Comparison of ENCODE assay signal across 26 cellular contexts in genomic region chr17:40032322-40033320, GRCh38. TPM values are rescaled to one million over a fixed set of nuclear protein-coding genes. Genes with fewer than 3 reads are reported as not detected.
DNase-seq lines count a peak whose midpoint lies in the region; ATAC-seq and TF ChIP-seq lines count a peak whose summit lies in the region.
"Had no signal": no experiment of that assay in that cellular context is flagged by ENCODE, and none has a peak within 500 bp of the region (broad histone marks: within the 10 kb centered on the region; RNA-seq: fewer than 3 reads in every experiment).

No MANE protein-coding gene starts in this region.

- DNase-seq in RWPE2 (ENCODE audit: low spot score) (peak; percentile 56), thyroid gland (peak; percentile 61 to 90), pons (ENCODE audit: low spot score) (no peak), DMS 273 treated with DMSO at 0.1 percent for 48 hours (lab: John Stamatoyannopoulos, UW) (no peak), activated gamma-delta T cell treated with Interleukin-2 at 50 U/mL for 16 hours (no peak)
- DNase-seq: activated CD4-positive, alpha-beta memory T cell treated with anti-CD3 and anti-CD28 coated beads for 36 hours; activated naive CD4-positive, alpha-beta T cell treated with anti-CD3 and anti-CD28 coated beads, Interleukin-2, amount 50 U/mL, for 16 hours; activated T-cell treated with anti-CD3 and anti-CD28 coated beads, Interleukin-2, amount 50 U/mL, for 1 hour; Caco-2; HFFc6; KG1; nephron progenitor cell; OCI-M1; stimulated activated CD4-positive, alpha-beta T cell treated with anti-CD3 and anti-CD28 coated beads, Interleukin-15, amount 100 ng/mL, for 24 hours; stimulated activated naive CD4-positive, alpha-beta T cell treated with Interleukin-2 at 50 U/mL for 16 hours; upper lobe of left lung had no signal

- H3K9me3 ChIP-seq in RWPE2 (ENCODE audit: severe bottlenecking) (no peaks in the 10 kb centered on the region), gastroesophageal sphincter (no peaks in the 10 kb centered on the region), mucosa of stomach (ENCODE audit: control insufficient read depth, low read length) (no peaks in the 10 kb centered on the region), thyroid gland (no peaks in the 10 kb centered on the region)
- H3K9me3 ChIP-seq: Caco-2, upper lobe of left lung had no signal

- H3K27ac ChIP-seq in RWPE2 (ENCODE audit: poor library complexity, severe bottlenecking) (no peak overlapping the region), gastroesophageal sphincter (peak overlapping the region; percentile 41 to 86 (median 76)), thyroid gland (peak overlapping the region; percentile 21 to 61 (median 43))
- H3K27ac ChIP-seq: epithelial cell of prostate, upper lobe of left lung had no signal

- peak overlapping the region; percentile 57 for H3K9ac ChIP-seq in mucosa of stomach (ENCODE audit: low read length)

- TF ChIP-seq EP300 in gastroesophageal sphincter (IDR thresholded peaks at IDR 0.05) = no peak

- ATAC-seq in RWPE2 (ENCODE audit: low read depth) = no peak
- ATAC-seq in gastroesophageal sphincter = peak; percentile 80
- ATAC-seq: WTC11 had no signal

- peaks cover 55% of the 10 kb centered on the region for H3K36me3 ChIP-seq in RWPE2 (ENCODE audit: low read depth)
- H3K36me3 ChIP-seq in gastroesophageal sphincter = peaks cover 0 to 89% of the 10 kb centered on the region in 2 donors
- H3K36me3 ChIP-seq in mucosa of stomach (ENCODE audit: control insufficient read depth, insufficient read depth, low read length) = peaks cover 30% of the 10 kb centered on the region
- peaks cover 33 to 45% of the 10 kb centered on the region in 2 donors for H3K36me3 ChIP-seq in thyroid gland

- no peaks in the 10 kb centered on the region for H3K27me3 ChIP-seq in RWPE2 (ENCODE audit: insufficient read depth, poor library complexity, severe bottlenecking)
- H3K27me3 ChIP-seq in gastroesophageal sphincter = no peaks in the 10 kb centered on the region
- H3K27me3 ChIP-seq in mucosa of stomach (ENCODE audit: control insufficient read depth, insufficient read depth, low read length) = no peaks in the 10 kb centered on the region
- no peaks in the 10 kb centered on the region for H3K27me3 ChIP-seq in thyroid gland
- H3K27me3 ChIP-seq: upper lobe of left lung had no signal

- H3K4me3 ChIP-seq in RWPE2 (ENCODE audit: severe bottlenecking) (no peak overlapping the region), gastroesophageal sphincter (no peak overlapping the region), mucosa of stomach (ENCODE audit: low read length) (no peak overlapping the region), thyroid gland (replicated peaks in 1 of 3) (no peak overlapping the region)
- H3K4me3 ChIP-seq: lung, upper lobe of left lung had no signal

- H3K4me1 ChIP-seq in RWPE2 (ENCODE audit: insufficient read depth, poor library complexity, severe bottlenecking) (no peaks in the 10 kb centered on the region), gastroesophageal sphincter (peaks cover 0 to 47% (median 10%) of the 10 kb centered on the region in 3 donors), mucosa of stomach (ENCODE audit: control insufficient read depth, insufficient read depth, low read length) (peaks cover 31% of the 10 kb centered on the region), thyroid gland (peaks cover 5 to 15% of the 10 kb centered on the region in 2 donors)
- H3K4me1 ChIP-seq: Caco-2, upper lobe of left lung had no signal

- no peak for TF ChIP-seq CTCF in RWPE2 (IDR thresholded peaks at IDR 0.05; ENCODE audit: poor library complexity, severe bottlenecking)
- no peak for TF ChIP-seq CTCF in gastroesophageal sphincter (IDR thresholded peaks at IDR 0.05)
- no peak for TF ChIP-seq CTCF in thyroid gland (IDR thresholded peaks at IDR 0.05)

- intact Hi-C loops in thyroid gland (cut with DNase I) = no loop called here

- TF ChIP-seq POLR2A in gastroesophageal sphincter (IDR thresholded peaks at IDR 0.05) = no peak
- TF ChIP-seq POLR2A in thyroid gland (IDR thresholded peaks at IDR 0.05) = no peak

- 20 to 60% methylated on average over 1 to 2 of the region's 23 CpGs for WGBS in gastroesophageal sphincter (ENCODE audit: low coverage in 1 of 2), 2 donors
- 82 to 91% methylated on average over 18 to 23 of the region's 23 CpGs for whole genome bisulfite sequencing in thyroid gland, 2 donors

RNA-seq across cellular contexts. Expression of gene CSF3, which starts 17.4 kb away (rescaled TPM):
- total RNA-seq in gastroesophageal sphincter (1 to 10 TPM in 1 of 4 donors, not detected in 3; 9.3 TPM), thyroid gland (not detected)
- total RNA-seq: activated CD4-positive, alpha-beta memory T cell treated with anti-CD3 and anti-CD28 coated beads for 36 hours; astrocyte; Caco-2; frontal cortex; renal cortical epithelial cell; SK-MEL-5; T-helper 2 cell treated with Interferon-gamma antibody and Interleukin-4, amounts not matched to agents 100 ng/mL and 5 ng/mL, for 36 hours; WTC11 had no signal

RNA-seq across cellular contexts. Expression of gene MED24, which starts 21.6 kb away (rescaled TPM):
- total RNA-seq in gastroesophageal sphincter (10 to 100 TPM; 42.1 to 57.9 (median 50.3) TPM), thyroid gland (10 to 100 TPM; 37.1 to 68.4 (median 56.6) TPM)

RNA-seq across cellular contexts. Expression of gene THRA, which starts 30.1 kb away (rescaled TPM):
- total RNA-seq in gastroesophageal sphincter (100 to 1,000 TPM in 2 of 4 donors, 10 to 100 TPM in 2; 84.8 to 133 (median 102) TPM), thyroid gland (10 to 100 TPM; 34.0 to 52.9 (median 44.8) TPM)

RNA-seq across cellular contexts. Expression of gene PSMD3, which starts 52.0 kb away (rescaled TPM):
- total RNA-seq in gastroesophageal sphincter (100 to 1,000 TPM in 1 of 4 donors, 10 to 100 TPM in 3; 65.1 to 105 (median 78.8) TPM), thyroid gland (100 to 1,000 TPM in 1 of 4 donors, 10 to 100 TPM in 3; 65.0 to 100 (median 98.8) TPM)

Comparison
In these comparisons a context has a peak if more than half of its experiments do, and no peak if none do; other contexts are left out.
1. DNase-seq: peak in RWPE2 (single experiment) and thyroid gland (2 of 2); none in pons (single experiment), DMS 273 treated with DMSO at 0.1 percent for 48 hours (single experiment) and activated gamma-delta T cell treated with Interleukin-2 at 50 U/mL for 16 hours (single experiment).